Comparison of ENCODE assay signal across 2 cellular contexts in the genomic region with DNA sequence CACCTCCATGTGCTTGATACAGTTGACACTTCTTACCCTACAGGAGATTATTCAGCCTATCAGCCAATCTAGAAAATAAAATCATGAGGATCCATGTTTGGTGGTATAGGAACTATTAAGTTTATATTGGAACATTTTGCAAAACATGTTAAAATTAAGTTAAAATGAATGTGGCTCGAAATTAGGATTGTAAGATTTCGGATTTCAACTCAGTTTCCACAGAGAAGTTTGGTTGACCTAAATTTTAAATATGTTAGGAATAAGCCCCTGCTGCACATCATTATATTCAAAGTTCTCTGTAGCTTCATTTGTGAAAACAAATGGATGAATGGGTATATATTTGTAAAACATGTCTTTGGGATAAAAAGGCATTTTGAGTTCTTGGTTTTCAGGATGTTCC.
TF ChIP-seq lines count a peak whose summit lies in the region.

A gene with protein sequence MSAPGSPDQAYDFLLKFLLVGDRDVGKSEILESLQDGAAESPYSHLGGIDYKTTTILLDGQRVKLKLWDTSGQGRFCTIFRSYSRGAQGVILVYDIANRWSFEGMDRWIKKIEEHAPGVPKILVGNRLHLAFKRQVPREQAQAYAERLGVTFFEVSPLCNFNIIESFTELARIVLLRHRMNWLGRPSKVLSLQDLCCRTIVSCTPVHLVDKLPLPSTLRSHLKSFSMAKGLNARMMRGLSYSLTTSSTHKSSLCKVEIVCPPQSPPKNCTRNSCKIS (minus strand): TSS at position 101 of the 400 bp plus-strand sequence. CDS start 18,733 bp downstream, outside the sequence.

TF ChIP-seq in A549, 52 proteins besides CTCF, POLR2A, EP300 and RAD21:
- no peak for TF ChIP-seq CEBPB (IDR thresholded peaks at IDR 0.05)

TF ChIP-seq in HepG2, 621 proteins besides CTCF, POLR2A, EP300 and RAD21:
- no peak for TF ChIP-seq ZNF598 (CRISPR knock-in tag; IDR thresholded peaks at IDR 0.05; ENCODE audit: borderline replicate concordance)
- no peak for TF ChIP-seq ZNF136 (CRISPR knock-in tag; IDR thresholded peaks at IDR 0.05; ENCODE audit: low read depth)
- TF ChIP-seq, protein P1, sequence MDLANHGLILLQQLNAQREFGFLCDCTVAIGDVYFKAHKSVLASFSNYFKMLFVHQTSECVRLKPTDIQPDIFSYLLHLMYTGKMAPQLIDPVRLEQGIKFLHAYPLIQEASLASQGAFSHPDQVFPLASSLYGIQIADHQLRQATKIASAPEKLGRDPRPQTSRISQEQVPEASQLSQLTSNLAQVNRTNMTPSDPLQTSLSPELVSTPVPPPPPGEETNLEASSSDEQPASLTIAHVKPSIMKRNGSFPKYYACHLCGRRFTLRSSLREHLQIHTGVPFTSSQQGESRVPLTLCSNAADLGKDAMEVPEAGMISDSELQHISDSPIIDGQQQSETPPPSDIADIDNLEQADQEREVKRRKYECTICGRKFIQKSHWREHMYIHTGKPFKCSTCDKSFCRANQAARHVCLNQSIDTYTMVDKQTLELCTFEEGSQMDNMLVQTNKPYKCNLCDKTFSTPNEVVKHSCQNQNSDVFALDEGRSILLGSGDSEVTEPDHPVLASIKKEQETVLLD (CRISPR knock-in tag; IDR thresholded peaks at IDR 0.05; ENCODE audit: low read depth) = no peak
- TF ChIP-seq, protein P2, sequence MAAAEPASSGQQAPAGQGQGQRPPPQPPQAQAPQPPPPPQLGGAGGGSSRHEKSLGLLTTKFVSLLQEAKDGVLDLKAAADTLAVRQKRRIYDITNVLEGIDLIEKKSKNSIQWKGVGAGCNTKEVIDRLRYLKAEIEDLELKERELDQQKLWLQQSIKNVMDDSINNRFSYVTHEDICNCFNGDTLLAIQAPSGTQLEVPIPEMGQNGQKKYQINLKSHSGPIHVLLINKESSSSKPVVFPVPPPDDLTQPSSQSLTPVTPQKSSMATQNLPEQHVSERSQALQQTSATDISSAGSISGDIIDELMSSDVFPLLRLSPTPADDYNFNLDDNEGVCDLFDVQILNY (CRISPR knock-in tag; conservative IDR thresholded peaks at IDR 0.05) = no peak
- TF ChIP-seq MEIS2 (CRISPR knock-in tag; IDR thresholded peaks at IDR 0.05) = no peak
- TF ChIP-seq ZNF557 (CRISPR knock-in tag; IDR thresholded peaks at IDR 0.05) = no peak
